1 cellular context compared by ENCODE assay signal in genomic region chr1:53014791-53015507, GRCh38.
TF ChIP-seq lines count a peak whose summit lies in the region.

No MANE protein-coding gene starts in this region.

TF ChIP-seq in GM12878, 131 proteins besides CTCF, POLR2A, EP300 and RAD21 (continued from another document):
- TF ChIP-seq REST (IDR thresholded peaks at IDR 0.05; ENCODE audit: low read depth, low read length) = no peak
- TF ChIP-seq BCL3 (IDR thresholded peaks at IDR 0.05; ENCODE audit: borderline replicate concordance, insufficient read depth, low read depth, low read length, poor library complexity, severe bottlenecking) = no peak
- TF ChIP-seq CREB1 (IDR thresholded peaks at IDR 0.05; ENCODE audit: low read depth) = peak; percentile 56; the same call in 1 of the 2 replicates
- 0 out of 2 replicates have a peak, but pooled peaks have one; percentile 25 for TF ChIP-seq CEBPZ (IDR thresholded peaks at IDR 0.05; ENCODE audit: low read depth, low read length)
- TF ChIP-seq PRDM15 (CRISPR knock-in tag; IDR thresholded peaks at IDR 0.05) = no peak
- TF ChIP-seq PML (IDR thresholded peaks at IDR 0.05; ENCODE audit: low read length) = 0 out of 2 replicates have a peak, but pooled peaks have one; percentile 41
- TF ChIP-seq SMAD5 (IDR thresholded peaks at IDR 0.05; ENCODE audit: low read depth) = peak; percentile 32; the same call in 1 of the 2 replicates
- TF ChIP-seq MAX (IDR thresholded peaks at IDR 0.05; ENCODE audit: low read depth, low read length) = peak; percentile 69; the same call in 1 of the 2 replicates
- peak; percentile 92 for TF ChIP-seq NR2C2 (IDR thresholded peaks at IDR 0.05; ENCODE audit: borderline replicate concordance, control insufficient read depth, insufficient read length, low read depth)
- TF ChIP-seq NR2F1 (conservative IDR thresholded peaks at IDR 0.05) = no peak
- no peak for TF ChIP-seq BCLAF1 (IDR thresholded peaks at IDR 0.05)
- TF ChIP-seq FOXM1 (IDR thresholded peaks at IDR 0.05; ENCODE audit: low read depth, low read length) = 0 out of 2 replicates have a peak, but pooled peaks have one; percentile 34
- TF ChIP-seq IKZF2 (IDR thresholded peaks at IDR 0.05) = peak in 1 of 2 experiments; percentile 14; a peak in 1 of 4 replicates
- TF ChIP-seq ELK1 (IDR thresholded peaks at IDR 0.05; ENCODE audit: low read depth, low read length) = peak; percentile 72; the same call in 1 of the 2 replicates
- TF ChIP-seq ZBTB40 (IDR thresholded peaks at IDR 0.05; ENCODE audit: borderline replicate concordance) = peak; percentile 74; the same call in 1 of the 2 replicates
- peak; percentile 86 for TF ChIP-seq YY1 (IDR thresholded peaks at IDR 0.05; ENCODE audit: low read depth, low read length)
- peak; percentile 58; the same call in 1 of the 2 replicates for TF ChIP-seq RFX5 (IDR thresholded peaks at IDR 0.05; ENCODE audit: low read depth, low read length)
- TF ChIP-seq RUNX3 (IDR thresholded peaks at IDR 0.05; ENCODE audit: low read length) = peak; percentile 42
- TF ChIP-seq POLR2AphosphoS5 (IDR thresholded peaks at IDR 0.05; ENCODE audit: low read length) = peak; percentile 81
